9 cellular contexts compared by ENCODE assay signal in the genomic region with DNA sequence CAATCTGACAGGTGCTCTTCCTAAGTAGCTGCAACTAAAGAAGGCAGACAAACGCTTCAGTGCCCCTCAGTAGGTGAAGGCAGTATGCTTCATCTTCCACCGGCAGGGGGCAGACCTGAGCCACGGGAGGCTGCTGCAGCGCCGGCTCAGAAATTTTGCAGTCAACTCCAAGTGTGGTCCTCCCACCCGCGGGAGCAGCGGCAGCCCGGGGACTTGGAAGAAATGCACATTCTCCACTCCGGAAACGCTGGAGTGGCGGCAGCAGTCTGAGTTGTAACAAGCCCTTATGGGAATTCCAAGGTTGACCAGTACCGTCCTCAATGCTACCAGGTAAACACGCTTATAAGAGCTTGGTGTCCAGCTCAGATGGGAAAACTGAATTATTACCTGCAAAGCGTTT. TPM values are rescaled to one million over a fixed set of nuclear protein-coding genes. Genes with fewer than 3 reads are reported as not detected.
DNase-seq lines count a peak whose midpoint lies in the region; ATAC-seq, FAIRE-seq and TF ChIP-seq lines count a peak whose summit lies in the region.
"Had no signal": no experiment of that assay in that cellular context is flagged by ENCODE, and none has a peak within 500 bp of the region (broad histone marks: within the 10 kb centered on the region; RNA-seq: fewer than 3 reads in every experiment).

No MANE protein-coding gene starts in this region.

- no peak for TF ChIP-seq POLR2A in Peyer's patch (IDR thresholded peaks at IDR 0.05)
- TF ChIP-seq POLR2A in thyroid gland (IDR thresholded peaks at IDR 0.05), result no peak

- peak; percentile 34 to 84 (median 60) for DNase-seq in CD8-positive, alpha-beta T cell
- DNase-seq in GM19239 (ENCODE audit: insufficient read length, low spot score), result peak; percentile 83
- DNase-seq in HPDE6-E6E7 (ENCODE audit: extremely low spot score), result peak; percentile 50
- DNase-seq in Peyer's patch, result peak; percentile 53 to 89 (median 86)
- peak; percentile 58 for DNase-seq in activated T-helper 9 cell treated with anti-CD3 and anti-CD28 coated beads, Interleukin-2, amount 50 U/mL, for 16 hours (ENCODE audit: low read depth)
- DNase-seq in frontal cortex (ENCODE audit: low spot score in 2 of 2), result peak; percentile 61 to 73
- DNase-seq in osteocyte (ENCODE audit: extremely low spot score, unreplicated experiment), result peak; percentile 95
- DNase-seq in thyroid gland, result peak; percentile 77 to 86

- ATAC-seq in CD8-positive, alpha-beta T cell, result peak; percentile 44

- H3K4me1 ChIP-seq in CD8-positive, alpha-beta T cell (ENCODE audit: insufficient read depth, low read length), result peaks cover 29% of the 10 kb centered on the region
- H3K4me1 ChIP-seq in Peyer's patch, result peaks cover 0 to 34% (median 4%) of the 10 kb centered on the region in 4 donors
- H3K4me1 ChIP-seq in thyroid gland, result peaks cover 14 to 34% of the 10 kb centered on the region in 2 donors

- TF ChIP-seq CTCF in CD8-positive, alpha-beta T cell (IDR thresholded peaks at IDR 0.05), result peak; percentile 77
- TF ChIP-seq CTCF in Peyer's patch (IDR thresholded peaks at IDR 0.05) (peak; percentile 51 to 84 (median 80)), osteocyte (IDR thresholded peaks at IDR 0.05) (peak; percentile 96), thyroid gland (IDR thresholded peaks at IDR 0.05) (peak; percentile 78 to 96 (median 88))

- H3K27me3 ChIP-seq in CD8-positive, alpha-beta T cell (ENCODE audit: insufficient read depth, low read length), result peaks cover 5% of the 10 kb centered on the region
- no peaks in the 10 kb centered on the region for H3K27me3 ChIP-seq in Peyer's patch
- no peaks in the 10 kb centered on the region for H3K27me3 ChIP-seq in thyroid gland

- no peaks in the 10 kb centered on the region for H3K9me3 ChIP-seq in CD8-positive, alpha-beta T cell (ENCODE audit: low read length)
- H3K9me3 ChIP-seq in Peyer's patch (no peaks in the 10 kb centered on the region), thyroid gland (no peaks in the 10 kb centered on the region)

- H3K4me1 Mint-ChIP-seq in CD8-positive, alpha-beta T cell (ENCODE audit: low read depth), result peaks cover 13% of the 10 kb centered on the region
- H3K4me1 Mint-ChIP-seq in osteocyte (ENCODE audit: unreplicated experiment), result peaks cover 49% of the 10 kb centered on the region

- H3K4me3 ChIP-seq in CD8-positive, alpha-beta T cell (ENCODE audit: low read depth, low read length), result no peak overlapping the region
- H3K4me3 ChIP-seq in Peyer's patch (peak overlapping the region in 1 of 4 donors; percentile 13), thyroid gland (replicated peaks in 1 of 3) (no peak overlapping the region)

- H3K9me3 Mint-ChIP-seq in CD8-positive, alpha-beta T cell, result no peaks in the 10 kb centered on the region
- no peaks in the 10 kb centered on the region for H3K9me3 Mint-ChIP-seq in osteocyte (ENCODE audit: unreplicated experiment)

- H3K27ac ChIP-seq in CD8-positive, alpha-beta T cell (ENCODE audit: low read depth, low read length), result no peak overlapping the region
- no peak overlapping the region for H3K27ac ChIP-seq in Peyer's patch
- no peak overlapping the region for H3K27ac ChIP-seq in thyroid gland

- POLR2A ChIA-PET in CD8-positive, alpha-beta T cell (lab: Charles Lee), result no interaction called here

- no peak overlapping the region for H3K27ac Mint-ChIP-seq in CD8-positive, alpha-beta T cell
- no peak overlapping the region for H3K27ac Mint-ChIP-seq in osteocyte (ENCODE audit: unreplicated experiment)

- H3K27me3 Mint-ChIP-seq in CD8-positive, alpha-beta T cell (ENCODE audit: low read depth), result peaks cover 57% of the 10 kb centered on the region
- no peaks in the 10 kb centered on the region for H3K27me3 Mint-ChIP-seq in osteocyte (ENCODE audit: unreplicated experiment)

- intact Hi-C loops in CD8-positive, alpha-beta T cell (cut with DNase I, micrococcal nuclease), result loop anchor here in 1 of 2 experiments (1.0 to 5.0 kb wide), 4 partner anchors 435 to 1902 kb away; no protein-coding TSS in a partner anchor
- intact Hi-C loops in thyroid gland (cut with DNase I), result loop anchor here (5.0 to 10.0 kb wide), 2 partner anchors 440 to 1327 kb away; no protein-coding TSS in a partner anchor

- 7 to 26% methylated on average over 5 to 12 of the region's 15 CpGs for WGBS in thyroid gland, 2 donors

- CTCF ChIA-PET in CD8-positive, alpha-beta T cell (lab: Charles Lee), result interaction anchor here (0.6 to 2.1 kb wide), 4 partner anchors 9 to 1171 kb away, joined by 3 to 11 read pairs (median 4); no protein-coding TSS in a partner anchor

- H3K36me3 Mint-ChIP-seq in CD8-positive, alpha-beta T cell, result no peaks in the 10 kb centered on the region
- peaks cover 30% of the 10 kb centered on the region for H3K36me3 Mint-ChIP-seq in osteocyte (ENCODE audit: unreplicated experiment)

- no peaks in the 10 kb centered on the region for H3K36me3 ChIP-seq in CD8-positive, alpha-beta T cell (ENCODE audit: insufficient read depth, low read length)
- H3K36me3 ChIP-seq in Peyer's patch (peaks cover 0 to 8% (median 0%) of the 10 kb centered on the region in 3 donors), thyroid gland (peaks cover 0 to 3% of the 10 kb centered on the region in 2 donors)

- H3K4me3 Mint-ChIP-seq in CD8-positive, alpha-beta T cell, result no peak overlapping the region
- H3K4me3 Mint-ChIP-seq in osteocyte (ENCODE audit: unreplicated experiment), result peak overlapping the region; percentile 87

- peak; percentile 92 for FAIRE-seq in GM19239 (lab: Jason Lieb, UNC)
- FAIRE-seq in frontal cortex (lab: Jason Lieb, UNC), result no peak

RNA-seq across cellular contexts. Expression of a gene that starts 3.4 kb away (rescaled TPM):
- 1 to 10 TPM; 3.9 to 4.2 TPM for total RNA-seq in CD8-positive, alpha-beta T cell
- total RNA-seq in Peyer's patch (10 to 100 TPM; 14.4 to 82.2 (median 35.1) TPM), frontal cortex (6.1 TPM), osteocyte (294 and 321 TPM in 2 replicates), thyroid gland (10 to 100 TPM; 37.9 to 95.1 (median 58.7) TPM)

RNA-seq across cellular contexts. Expression of a gene that starts 29.4 kb away (rescaled TPM):
- total RNA-seq in CD8-positive, alpha-beta T cell, result not detected
- total RNA-seq in Peyer's patch, result not detected
- total RNA-seq in frontal cortex, result not detected
- total RNA-seq in osteocyte, result 1.9 and 2.4 TPM in 2 replicates
- not detected for total RNA-seq in thyroid gland
- total RNA-seq: activated CD8-positive, alpha-beta memory T cell treated with anti-CD3 and anti-CD28 coated beads for 36 hours had no signal

RNA-seq across cellular contexts. Expression of a gene that starts 44.8 kb away (rescaled TPM):
- not detected for total RNA-seq in CD8-positive, alpha-beta T cell
- total RNA-seq in Peyer's patch, result not detected
- not detected for total RNA-seq in frontal cortex
- total RNA-seq in osteocyte, result not detected in 2 replicates
- not detected for total RNA-seq in thyroid gland
- total RNA-seq: activated CD8-positive, alpha-beta memory T cell treated with anti-CD3 and anti-CD28 coated beads for 36 hours had no signal
